ENCODE assay signal across 8 cellular contexts in the genomic region with DNA sequence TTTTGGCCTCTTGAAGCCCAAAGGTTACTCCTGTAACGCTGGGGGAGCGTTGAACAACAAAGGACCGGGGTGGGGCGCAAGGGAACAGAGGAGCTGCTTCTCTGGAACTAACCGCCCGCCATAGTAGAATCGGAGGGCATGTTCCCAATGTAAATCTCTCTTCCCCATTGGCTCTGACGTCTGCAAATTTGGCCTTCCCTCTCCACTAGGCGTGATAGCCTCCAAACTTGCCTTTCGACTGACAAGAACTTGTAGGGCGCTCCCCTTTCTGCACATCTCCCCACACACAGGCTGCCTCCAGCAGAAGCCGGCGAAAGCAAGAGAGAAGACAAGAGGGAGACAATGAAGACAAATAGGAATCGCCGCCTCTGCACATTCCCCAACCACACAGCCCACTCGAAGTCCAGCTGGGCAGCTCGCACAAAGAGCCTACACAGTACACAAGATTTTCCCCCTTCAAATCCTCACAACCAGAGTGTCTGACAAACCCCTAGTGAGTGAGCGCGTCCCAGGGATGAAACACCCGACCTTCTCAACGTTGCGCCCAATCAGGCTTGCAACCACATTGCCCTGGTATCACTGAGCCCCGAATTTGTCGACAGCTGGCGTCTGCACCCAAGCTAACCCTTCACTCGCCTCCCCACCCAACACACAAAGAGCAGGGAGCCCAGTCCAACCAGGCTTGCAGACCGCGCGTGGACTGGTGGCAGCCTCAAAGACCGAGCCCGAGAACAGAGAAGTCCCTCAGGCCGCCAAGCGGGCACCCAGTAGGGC. TPM values are rescaled to one million over a fixed set of nuclear protein-coding genes. Genes with fewer than 3 reads are reported as not detected.
DNase-seq lines count a peak whose midpoint lies in the region; ATAC-seq, FAIRE-seq and TF ChIP-seq lines count a peak whose summit lies in the region.

No MANE protein-coding gene starts in this region.

- no peaks in the 10 kb centered on the region for H3K36me3 ChIP-seq in bronchial epithelial cell (ENCODE audit: control insufficient read depth, insufficient read depth, low read length)

- DNase-seq in stimulated activated CD4-positive, alpha-beta T cell treated with anti-CD3 and anti-CD28 coated beads, Interleukin-12 subunit alpha, Interleukin-12 subunit beta, amount 100 ng/mL, for 4 hours, result peak; percentile 3
- DNase-seq in stimulated activated CD4-positive, alpha-beta T cell treated with anti-CD3 and anti-CD28 coated beads, Interleukin-4, amount 100 ng/mL, for 24 hours, result no peak
- DNase-seq in bronchial epithelial cell (ENCODE audit: low read depth) (no peak), memory B cell (ENCODE audit: low spot score in 2 of 2) (no peak), type B pancreatic cell (ENCODE audit: extremely low spot score, unreplicated experiment) (no peak), posterior vena cava (ENCODE audit: low spot score) (no peak), NCI-H2081 treated with DMSO at 0.1 percent for 48 hours (lab: John Stamatoyannopoulos, UW) (no peak)

- peaks cover 1% of the 10 kb centered on the region for H3K27me3 ChIP-seq in bronchial epithelial cell (ENCODE audit: control insufficient read depth, insufficient read depth, low read length)

- H3K36me3 Mint-ChIP-seq in memory B cell (no peaks in the 10 kb centered on the region), type B pancreatic cell (no peaks in the 10 kb centered on the region)

- peak; percentile 43 for FAIRE-seq in bronchial epithelial cell (lab: Jason Lieb, UNC)

- H3K4me3 Mint-ChIP-seq in memory B cell (peak overlapping the region; percentile 70), type B pancreatic cell (peak overlapping the region; percentile 92)

- H3K27ac Mint-ChIP-seq in memory B cell, result peak overlapping the region; percentile 26
- H3K27ac Mint-ChIP-seq in type B pancreatic cell, result peak overlapping the region; percentile 37

- no peak overlapping the region for H3K4me3 ChIP-seq in bronchial epithelial cell (ENCODE audit: low read depth, low read length)

- ATAC-seq in memory B cell (ENCODE audit: low read depth) (peak; percentile 4), GM19351 (IDR thresholded peaks at IDR 0.05; ENCODE audit: unreplicated experiment) (no peak)

- H3K9me3 Mint-ChIP-seq in memory B cell (no peaks in the 10 kb centered on the region), type B pancreatic cell (no peaks in the 10 kb centered on the region)

- peaks cover 39% of the 10 kb centered on the region for H3K4me1 Mint-ChIP-seq in memory B cell
- H3K4me1 Mint-ChIP-seq in type B pancreatic cell (ENCODE audit: unreplicated experiment), result peaks cover 44% of the 10 kb centered on the region

- TF ChIP-seq CTCF in bronchial epithelial cell (IDR thresholded peaks at IDR 0.05; ENCODE audit: insufficient read depth, low read length, severe bottlenecking), result no peak
- no peak for TF ChIP-seq CTCF in type B pancreatic cell (conservative IDR thresholded peaks at IDR 0.05)

- peaks cover 40% of the 10 kb centered on the region for H3K27me3 Mint-ChIP-seq in memory B cell
- H3K27me3 Mint-ChIP-seq in type B pancreatic cell, result peaks cover 77% of the 10 kb centered on the region

- intact Hi-C loops in posterior vena cava (cut with DNase I), result loop anchor here (10.0 kb wide), 5 partner anchors 793 to 1473 kb away; no protein-coding TSS in a partner anchor

RNA-seq across cellular contexts. Expression of gene COL12A1, which starts 1.5 kb away (rescaled TPM):
- 6.4 and 11.3 TPM in 2 replicates for total RNA-seq in bronchial epithelial cell
- total RNA-seq in type B pancreatic cell (ENCODE audit: low replicate concordance), result 6.9 and 21.5 TPM in 2 replicates
- 100 to 1,000 TPM; 219 to 222 TPM for total RNA-seq in posterior vena cava

RNA-seq across cellular contexts. Expression of gene COX7A2, which starts 36.2 kb away (rescaled TPM):
- total RNA-seq in bronchial epithelial cell (124 and 176 TPM in 2 replicates), type B pancreatic cell (ENCODE audit: low replicate concordance) (370 and 456 TPM in 2 replicates), posterior vena cava (100 to 1,000 TPM; 408 to 448 TPM)
